ENCODE assay signal across 16 cellular contexts in the genomic region with DNA sequence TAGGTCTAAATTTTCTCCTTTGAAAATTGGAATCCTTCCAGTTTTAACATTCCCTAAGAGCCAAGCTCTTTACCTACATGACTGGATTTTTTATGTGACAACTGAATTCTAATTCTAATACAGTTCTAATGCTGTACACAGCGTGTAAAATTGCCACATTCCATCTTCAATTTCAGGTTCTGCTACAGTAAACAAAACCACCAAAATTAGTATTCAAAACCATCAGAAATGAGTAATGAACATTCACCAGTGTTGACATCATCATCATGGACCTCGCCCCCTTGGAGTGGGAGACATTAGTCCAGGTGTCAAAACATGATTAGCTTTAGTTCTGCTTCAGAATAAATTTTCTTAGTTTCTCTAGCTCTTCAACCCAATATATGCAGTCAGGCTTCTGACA.
"Had no signal": no experiment of that assay in that cellular context is flagged by ENCODE, and none has a peak within 500 bp of the region (broad histone marks: within the 10 kb centered on the region; RNA-seq: fewer than 3 reads in every experiment).

No MANE protein-coding gene starts in this region.

- H3K4me1 ChIP-seq: parathyroid adenoma, thyroid gland, uterus had no signal

- H3K27ac Mint-ChIP-seq: activated naive CD4-positive, alpha-beta T cell treated with anti-CD3 and anti-CD28 coated beads, Interleukin-2, amount 50 U/mL, for 72 hours had no signal

- H3K9me3 ChIP-seq: thyroid gland, uterus had no signal

- DNase-seq: activated effector memory CD4-positive, alpha-beta T cell treated with anti-CD3 and anti-CD28 coated beads, Interleukin-2, amount 50 U/mL, for 16 hours; activated T-cell treated with anti-CD3 and anti-CD28 coated beads, Interleukin-2, amount 50 U/mL, for 1 hour; amniotic stem cell; islet precursor cell; left ventricle myocardium superior; mesendoderm; stimulated activated CD4-positive, alpha-beta T cell treated with anti-CD3 and anti-CD28 coated beads, Interleukin-4, amount 100 ng/mL, for 4 hours; T1000; thyroid gland; uterus had no signal

- H3K4me1 Mint-ChIP-seq: neural crest cell had no signal

- H3K4me3 ChIP-seq: cardiac muscle cell, skin epidermis, thyroid gland, uterus had no signal

- H2AFZ ChIP-seq: parathyroid adenoma had no signal

- H3K4me3 Mint-ChIP-seq: neural crest cell had no signal

- H3K27ac ChIP-seq: cardiac muscle cell, parathyroid adenoma, thyroid gland, uterus, VCaP had no signal

- H3K27me3 ChIP-seq: cardiac muscle cell, thyroid gland, uterus had no signal

- H3K36me3 ChIP-seq: cardiac muscle cell, thyroid gland, uterus had no signal

- H3K79me2 ChIP-seq: parathyroid adenoma had no signal

- H3K9me3 Mint-ChIP-seq: neural crest cell had no signal

- H3K9ac ChIP-seq: parathyroid adenoma had no signal
